Comparison of ENCODE assay signal across 18 cellular contexts in genomic region chr13:83211301-83211700, GRCh38.
A peak's percentile ranks its signal among the peaks of the same experiment; 100 is the strongest.
DNase-seq lines count a peak whose midpoint lies in the region; ATAC-seq, FAIRE-seq and TF ChIP-seq lines count a peak whose summit lies in the region.
"Had no signal": no experiment of that assay in that cellular context is flagged by ENCODE, and none has a peak within 500 bp of the region (broad histone marks: within the 10 kb centered on the region; RNA-seq: fewer than 3 reads in every experiment).

No MANE protein-coding gene starts in this region.

- H3K27me3 Mint-ChIP-seq in activated T-cell treated with anti-CD3 and anti-CD28 coated beads, Interleukin-2, amount 50 U/mL, for 24 hours: no peaks in the 10 kb centered on the region

- H3K9me3 Mint-ChIP-seq in activated T-cell treated with anti-CD3 and anti-CD28 coated beads, Interleukin-2, amount 50 U/mL, for 24 hours: peaks cover 7% of the 10 kb centered on the region

- DNase-seq in AG04449 (ENCODE audit: low read depth, low spot score) (peak; percentile 36), H54 (ENCODE audit: insufficient read length, low spot score) (no peak), astrocyte of the spinal cord (ENCODE audit: low read depth, low spot score) (peak; percentile 59), fibroblast of pulmonary artery (ENCODE audit: low read depth) (peak; percentile 42), DMS153 treated with DMSO at 0.1 percent for 48 hours (lab: John Stamatoyannopoulos, UW; ENCODE audit: unreplicated experiment) (no peak), AML-193 (lab: John Stamatoyannopoulos, UW) (no peak)
- no peak for DNase-seq in activated T-cell treated with anti-CD3 and anti-CD28 coated beads, Interleukin-2, amount 50 U/mL, for 24 hours
- DNase-seq: 8988T, C1 segment of cervical spinal cord, DMS153, KG1, NCI-H1048, NCI-H146, NCI-H2081, NCI-H524, Peyer's patch had no signal

- TF ChIP-seq CTCF in AG04449 (IDR thresholded peaks at IDR 0.05; ENCODE audit: insufficient read depth, low read length, missing control alignments) (no peak), astrocyte of the spinal cord (IDR thresholded peaks at IDR 0.05; ENCODE audit: low read depth, low read length) (no peak), fibroblast of pulmonary artery (IDR thresholded peaks at IDR 0.05; ENCODE audit: low read length, missing control alignments) (no peak)

- ATAC-seq in HG03095 (IDR thresholded peaks at IDR 0.05; ENCODE audit: unreplicated experiment): no peak
- ATAC-seq: Right ventricle myocardium inferior had no signal

- CTCF ChIA-PET in AG04449 (lab: Yijun Ruan, JAX): no interaction called here

- in situ Hi-C loops in astrocyte of the spinal cord (cut with HindIII; ENCODE audit: low sequenced_read_pairs): no loop called here

- no peak overlapping the region for H3K4me3 Mint-ChIP-seq in activated T-cell treated with anti-CD3 and anti-CD28 coated beads, Interleukin-2, amount 50 U/mL, for 24 hours

- peak; percentile 57 for FAIRE-seq in H54 (lab: Jason Lieb, UNC)

- POLR2A ChIA-PET in AG04449 (lab: Yijun Ruan, JAX): no interaction called here

- TF ChIP-seq POLR2A in H54 (IDR thresholded peaks at IDR 0.05; ENCODE audit: low read depth, low read length): no peak

- H3K4me3 ChIP-seq in AG04449 (ENCODE audit: low read depth, low read length) (no peak overlapping the region), astrocyte of the spinal cord (ENCODE audit: low read depth, low read length) (no peak overlapping the region), fibroblast of pulmonary artery (replicated peaks; ENCODE audit: low read depth, low read length) (no peak overlapping the region)
- H3K4me3 ChIP-seq: Peyer's patch had no signal

- H3K27ac Mint-ChIP-seq in activated T-cell treated with anti-CD3 and anti-CD28 coated beads, Interleukin-2, amount 50 U/mL, for 24 hours: no peak overlapping the region

- H3K36me3 Mint-ChIP-seq in activated T-cell treated with anti-CD3 and anti-CD28 coated beads, Interleukin-2, amount 50 U/mL, for 24 hours (ENCODE audit: low read depth): no peaks in the 10 kb centered on the region

- H3K4me1 Mint-ChIP-seq in activated T-cell treated with anti-CD3 and anti-CD28 coated beads, Interleukin-2, amount 50 U/mL, for 24 hours (ENCODE audit: low read depth): no peaks in the 10 kb centered on the region

Comparison
In these comparisons a context has a peak if more than half of its experiments do, and no peak if none do; other contexts are left out.
1. DNase-seq: peak in AG04449 (single experiment), astrocyte of the spinal cord (single experiment) and fibroblast of pulmonary artery (single experiment); none in H54 (single experiment), DMS153 treated with DMSO at 0.1 percent for 48 hours (single experiment), activated T-cell treated with anti-CD3 and anti-CD28 coated beads, Interleukin-2, amount 50 U/mL, for 24 hours (single experiment) and AML-193 (0 of 2).